In the genomic region with DNA sequence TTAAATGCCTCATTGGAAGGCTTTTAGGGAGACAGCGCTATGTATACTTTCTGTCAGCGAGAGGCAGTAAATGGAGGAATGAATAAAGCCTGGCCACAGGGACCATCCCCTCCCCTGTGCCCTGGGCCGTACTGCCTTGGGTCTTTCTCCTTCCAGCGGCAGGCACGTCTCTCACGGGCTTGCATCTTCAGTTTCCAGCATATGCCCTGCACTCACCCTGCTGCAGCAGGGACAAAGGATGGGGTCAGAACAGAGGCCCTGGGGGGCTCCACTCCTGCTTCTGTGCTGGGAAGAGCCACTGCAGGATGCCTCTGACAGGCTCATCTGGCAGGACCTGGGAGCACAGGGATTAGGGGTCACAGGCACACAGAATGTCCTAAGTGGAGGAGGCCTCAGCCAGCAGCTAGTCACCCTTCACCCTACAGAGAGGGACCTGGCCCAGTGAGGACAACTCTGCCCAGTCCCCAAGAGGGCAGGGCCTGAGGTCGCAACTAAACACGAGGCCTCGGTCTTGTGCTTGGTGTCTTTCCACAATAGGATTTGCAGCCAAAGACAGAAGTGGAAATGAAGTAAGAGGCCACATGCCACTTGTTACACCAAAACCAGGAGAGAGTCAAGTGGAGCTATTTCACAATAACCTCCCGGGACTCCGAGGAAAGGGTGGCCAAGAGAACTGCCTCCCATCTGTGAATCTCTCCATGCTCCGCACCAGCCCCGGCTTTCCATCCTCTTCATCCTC, we compare ENCODE assay signal across 16 cellular contexts.
DNase-seq lines count a peak whose midpoint lies in the region; ATAC-seq and TF ChIP-seq lines count a peak whose summit lies in the region.
"Had no signal": no experiment of that assay in that cellular context is flagged by ENCODE, and none has a peak within 500 bp of the region (broad histone marks: within the 10 kb centered on the region; RNA-seq: fewer than 3 reads in every experiment).

No MANE protein-coding gene starts in this region.

- intact Hi-C loops in Right ventricle myocardium superior (cut with DNase I), result no loop called here

- no peaks in the 10 kb centered on the region for H3K9me3 ChIP-seq in SK-N-SH

- ATAC-seq in SK-N-SH treated with all-trans-retinoic acid at 6 μM for 48 hours (no peak), Right ventricle myocardium superior (ENCODE audit: poor library complexity) (peak; percentile 96), omental fat pad (ENCODE audit: low FRiP score) (peak; percentile 34)
- ATAC-seq: left lobe of liver, T-helper 17 cell had no signal

- H3K36me3 ChIP-seq in SK-N-SH (replicated peaks in 1 of 2; ENCODE audit: control insufficient read depth in 1 of 2, insufficient read depth in 2 of 2, low read length in 1 of 2), result peaks cover 73 to 79% of the 10 kb centered on the region in 2 experiments
- peaks cover 75% of the 10 kb centered on the region for H3K36me3 ChIP-seq in brain microvascular endothelial cell (replicated peaks)

- H3K4me2 ChIP-seq in SK-N-SH, result no peak overlapping the region

- POLR2A ChIA-PET in SK-N-SH (lab: Yijun Ruan, JAX), result no interaction called here

- H3K27me3 ChIP-seq in SK-N-SH (ENCODE audit: insufficient read depth), result no peaks in the 10 kb centered on the region
- H3K27me3 ChIP-seq in brain microvascular endothelial cell (replicated peaks), result no peaks in the 10 kb centered on the region

- DNase-seq in SK-N-SH, result no peak
- DNase-seq in Right ventricle myocardium superior, result peak; percentile 58
- no peak for DNase-seq in omental fat pad (ENCODE audit: low spot score)
- no peak for DNase-seq in brain microvascular endothelial cell
- DNase-seq in caudate nucleus (lab: John Stamatoyannopoulos, UW), result no peak
- no peak for DNase-seq in stimulated activated CD4-positive, alpha-beta T cell treated with anti-CD3 and anti-CD28 coated beads, Interleukin-1b, Interleukin-23, amount 100 ng/mL, for 48 hours
- no peak for DNase-seq in hypothalamus (lab: John Stamatoyannopoulos, UW)
- DNase-seq: activated CD4-positive, CD25-positive, alpha-beta regulatory T cell treated with anti-CD3 and anti-CD28 coated beads, Interleukin-2, amount 50 U/mL, for 72 hours; CD4-positive, CD25-positive, alpha-beta regulatory T cell; EL; erythroblast; NCI-H2029; NCI-H524 treated with DMSO at 0.1 percent for 48 hours; T-helper 17 cell had no signal

- H3F3A ChIP-seq in SK-N-SH (replicated peaks; ENCODE audit: insufficient read depth), result peaks cover 57% of the 10 kb centered on the region

- H3K4me1 ChIP-seq in SK-N-SH (ENCODE audit: control insufficient read depth in 1 of 2, insufficient read depth in 2 of 2, low read depth in 1 of 2, low read length in 1 of 2), result peaks cover 32 to 34% of the 10 kb centered on the region in 2 experiments

- 96% methylated on average over 10 of the region's 13 CpGs for WGBS in SK-N-SH (ENCODE audit: low lambda C conversion rate)

- no peak for TF ChIP-seq CTCF in SK-N-SH (IDR thresholded peaks at IDR 0.05)
- no peak for TF ChIP-seq CTCF in omental fat pad (IDR thresholded peaks at IDR 0.05)
- no peak for TF ChIP-seq CTCF in brain microvascular endothelial cell (IDR thresholded peaks at IDR 0.05; ENCODE audit: low read depth, low read length, missing control alignments)

- H3K9ac ChIP-seq in SK-N-SH, result no peak overlapping the region

- H3K9me2 ChIP-seq in SK-N-SH, result no peaks in the 10 kb centered on the region

- TF ChIP-seq RAD21 in SK-N-SH (IDR thresholded peaks at IDR 0.05; ENCODE audit: low read length), result no peak

- CTCF ChIA-PET in SK-N-SH (lab: Yijun Ruan, JAX), result interaction anchor here (0.6 to 8.9 kb wide), 4 partner anchors 16 to 140 kb away, joined by 3 to 66 read pairs (median 4); no protein-coding TSS in a partner anchor

- H3K27ac ChIP-seq in SK-N-SH (ENCODE audit: low read depth in 2 of 2, low read length in 1 of 2) (peak overlapping the region; percentile 22 to 47), brain microvascular endothelial cell (no peak overlapping the region), caudate nucleus (ENCODE audit: low read depth, low read length) (no peak overlapping the region)

- H2AFZ ChIP-seq in SK-N-SH (ENCODE audit: low read depth), result no peak overlapping the region

- in situ Hi-C loops in brain microvascular endothelial cell (cut with HindIII; ENCODE audit: low pct_ligation_motif_present, low sequenced_read_pairs), result no loop called here

- H4K20me1 ChIP-seq in SK-N-SH (ENCODE audit: insufficient read depth), result peaks cover 47% of the 10 kb centered on the region

- peaks cover 89% of the 10 kb centered on the region for H3K79me2 ChIP-seq in SK-N-SH (ENCODE audit: insufficient read depth)

- no peak overlapping the region for H3K4me3 ChIP-seq in SK-N-SH (ENCODE audit: low read depth in 2 of 2, low read length in 1 of 2)
- H3K4me3 ChIP-seq in brain microvascular endothelial cell (ENCODE audit: low read depth, low read length), result no peak overlapping the region

- TF ChIP-seq EP300 in SK-N-SH (IDR thresholded peaks at IDR 0.05; ENCODE audit: borderline replicate concordance in 1 of 2, low read depth in 1 of 2, low read length in 1 of 2), result no peak

TF ChIP-seq in SK-N-SH, 30 proteins besides CTCF, POLR2A, EP300 and RAD21:
- TF ChIP-seq RCOR1 (IDR thresholded peaks at IDR 0.05; ENCODE audit: low read length) (no peak), EZH2phosphoT487 (IDR thresholded peaks at IDR 0.05; ENCODE audit: borderline replicate concordance, low read depth) (no peak)
- TF ChIP-seq, protein P1, sequence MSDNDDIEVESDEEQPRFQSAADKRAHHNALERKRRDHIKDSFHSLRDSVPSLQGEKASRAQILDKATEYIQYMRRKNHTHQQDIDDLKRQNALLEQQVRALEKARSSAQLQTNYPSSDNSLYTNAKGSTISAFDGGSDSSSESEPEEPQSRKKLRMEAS (IDR thresholded peaks at IDR 0.05; ENCODE audit: low read depth), result no peak
- TF ChIP-seq, protein P2, sequence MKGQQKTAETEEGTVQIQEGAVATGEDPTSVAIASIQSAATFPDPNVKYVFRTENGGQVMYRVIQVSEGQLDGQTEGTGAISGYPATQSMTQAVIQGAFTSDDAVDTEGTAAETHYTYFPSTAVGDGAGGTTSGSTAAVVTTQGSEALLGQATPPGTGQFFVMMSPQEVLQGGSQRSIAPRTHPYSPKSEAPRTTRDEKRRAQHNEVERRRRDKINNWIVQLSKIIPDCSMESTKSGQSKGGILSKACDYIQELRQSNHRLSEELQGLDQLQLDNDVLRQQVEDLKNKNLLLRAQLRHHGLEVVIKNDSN (IDR thresholded peaks at IDR 0.05; ENCODE audit: borderline replicate concordance, low read depth), result no peak
TF ChIP-seq in SK-N-SH: peak in this region for 0.

TF ChIP-seq in SK-N-SH treated with all-trans-retinoic acid at 6 μM for 48 hours, 23 proteins besides CTCF, POLR2A, EP300 and RAD21:
- TF ChIP-seq, protein P3, sequence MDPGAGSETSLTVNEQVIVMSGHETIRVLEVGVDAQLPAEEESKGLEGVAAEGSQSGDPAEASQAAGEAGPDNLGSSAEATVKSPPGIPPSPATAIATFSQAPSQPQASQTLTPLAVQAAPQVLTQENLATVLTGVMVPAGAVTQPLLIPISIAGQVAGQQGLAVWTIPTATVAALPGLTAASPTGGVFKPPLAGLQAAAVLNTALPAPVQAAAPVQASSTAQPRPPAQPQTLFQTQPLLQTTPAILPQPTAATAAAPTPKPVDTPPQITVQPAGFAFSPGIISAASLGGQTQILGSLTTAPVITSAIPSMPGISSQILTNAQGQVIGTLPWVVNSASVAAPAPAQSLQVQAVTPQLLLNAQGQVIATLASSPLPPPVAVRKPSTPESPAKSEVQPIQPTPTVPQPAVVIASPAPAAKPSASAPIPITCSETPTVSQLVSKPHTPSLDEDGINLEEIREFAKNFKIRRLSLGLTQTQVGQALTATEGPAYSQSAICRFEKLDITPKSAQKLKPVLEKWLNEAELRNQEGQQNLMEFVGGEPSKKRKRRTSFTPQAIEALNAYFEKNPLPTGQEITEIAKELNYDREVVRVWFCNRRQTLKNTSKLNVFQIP (CRISPR knock-in tag; IDR thresholded peaks at IDR 0.05; ENCODE audit: borderline replicate concordance, low read depth), result no peak

Comparison
In these comparisons a context has a peak if more than half of its experiments do, and no peak if none do; other contexts are left out.
1. H3K27ac ChIP-seq: peak in SK-N-SH (2 of 2); none in brain microvascular endothelial cell (single experiment) and caudate nucleus (single experiment).